Comparison of ENCODE assay signal across 1 cellular context in the genomic region with DNA sequence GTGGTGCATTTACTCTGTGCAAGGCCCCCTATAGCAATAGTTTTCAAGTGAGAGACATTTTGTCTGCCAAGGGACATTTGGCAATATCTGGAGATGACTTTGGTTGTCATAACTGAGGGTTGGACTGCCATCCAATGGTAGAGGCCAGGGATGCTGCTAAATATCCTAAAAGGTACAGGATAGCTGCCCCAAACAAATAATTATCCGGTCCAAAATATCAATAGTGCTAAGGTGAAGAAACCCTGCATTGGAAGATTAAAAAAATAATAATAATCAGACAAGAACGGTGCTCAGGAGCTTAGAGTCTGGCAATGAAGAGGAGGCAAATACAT.
TF ChIP-seq lines count a peak whose summit lies in the region.

No MANE protein-coding gene starts in this region.

TF ChIP-seq in K562, 482 proteins besides CTCF, POLR2A, EP300 and RAD21 (continued from another document):
- TF ChIP-seq HNRNPK (IDR thresholded peaks at IDR 0.05; ENCODE audit: low read depth, low read length, poor library complexity, severe bottlenecking) (no peak), IRF2 (CRISPR knock-in tag; IDR thresholded peaks at IDR 0.05) (no peak), MAFK (IDR thresholded peaks at IDR 0.05; ENCODE audit: low read length) (no peak), RBM22 (IDR thresholded peaks at IDR 0.05; ENCODE audit: low read depth, low read length, poor library complexity, severe bottlenecking) (no peak), RUNX1 (IDR thresholded peaks at IDR 0.05; ENCODE audit: low read depth) (no peak), ZNF24 (IDR thresholded peaks at IDR 0.05) (no peak), CHD2 (IDR thresholded peaks at IDR 0.05; ENCODE audit: low read depth, low read length) (no peak)
- TF ChIP-seq, protein P1, sequence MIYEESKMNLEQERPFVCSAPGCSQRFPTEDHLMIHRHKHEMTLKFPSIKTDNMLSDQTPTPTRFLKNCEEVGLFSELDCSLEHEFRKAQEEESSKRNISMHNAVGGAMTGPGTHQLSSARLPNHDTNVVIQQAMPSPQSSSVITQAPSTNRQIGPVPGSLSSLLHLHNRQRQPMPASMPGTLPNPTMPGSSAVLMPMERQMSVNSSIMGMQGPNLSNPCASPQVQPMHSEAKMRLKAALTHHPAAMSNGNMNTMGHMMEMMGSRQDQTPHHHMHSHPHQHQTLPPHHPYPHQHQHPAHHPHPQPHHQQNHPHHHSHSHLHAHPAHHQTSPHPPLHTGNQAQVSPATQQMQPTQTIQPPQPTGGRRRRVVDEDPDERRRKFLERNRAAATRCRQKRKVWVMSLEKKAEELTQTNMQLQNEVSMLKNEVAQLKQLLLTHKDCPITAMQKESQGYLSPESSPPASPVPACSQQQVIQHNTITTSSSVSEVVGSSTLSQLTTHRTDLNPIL (CRISPR knock-in tag; IDR thresholded peaks at IDR 0.05) = no peak
- TF ChIP-seq, protein P2, sequence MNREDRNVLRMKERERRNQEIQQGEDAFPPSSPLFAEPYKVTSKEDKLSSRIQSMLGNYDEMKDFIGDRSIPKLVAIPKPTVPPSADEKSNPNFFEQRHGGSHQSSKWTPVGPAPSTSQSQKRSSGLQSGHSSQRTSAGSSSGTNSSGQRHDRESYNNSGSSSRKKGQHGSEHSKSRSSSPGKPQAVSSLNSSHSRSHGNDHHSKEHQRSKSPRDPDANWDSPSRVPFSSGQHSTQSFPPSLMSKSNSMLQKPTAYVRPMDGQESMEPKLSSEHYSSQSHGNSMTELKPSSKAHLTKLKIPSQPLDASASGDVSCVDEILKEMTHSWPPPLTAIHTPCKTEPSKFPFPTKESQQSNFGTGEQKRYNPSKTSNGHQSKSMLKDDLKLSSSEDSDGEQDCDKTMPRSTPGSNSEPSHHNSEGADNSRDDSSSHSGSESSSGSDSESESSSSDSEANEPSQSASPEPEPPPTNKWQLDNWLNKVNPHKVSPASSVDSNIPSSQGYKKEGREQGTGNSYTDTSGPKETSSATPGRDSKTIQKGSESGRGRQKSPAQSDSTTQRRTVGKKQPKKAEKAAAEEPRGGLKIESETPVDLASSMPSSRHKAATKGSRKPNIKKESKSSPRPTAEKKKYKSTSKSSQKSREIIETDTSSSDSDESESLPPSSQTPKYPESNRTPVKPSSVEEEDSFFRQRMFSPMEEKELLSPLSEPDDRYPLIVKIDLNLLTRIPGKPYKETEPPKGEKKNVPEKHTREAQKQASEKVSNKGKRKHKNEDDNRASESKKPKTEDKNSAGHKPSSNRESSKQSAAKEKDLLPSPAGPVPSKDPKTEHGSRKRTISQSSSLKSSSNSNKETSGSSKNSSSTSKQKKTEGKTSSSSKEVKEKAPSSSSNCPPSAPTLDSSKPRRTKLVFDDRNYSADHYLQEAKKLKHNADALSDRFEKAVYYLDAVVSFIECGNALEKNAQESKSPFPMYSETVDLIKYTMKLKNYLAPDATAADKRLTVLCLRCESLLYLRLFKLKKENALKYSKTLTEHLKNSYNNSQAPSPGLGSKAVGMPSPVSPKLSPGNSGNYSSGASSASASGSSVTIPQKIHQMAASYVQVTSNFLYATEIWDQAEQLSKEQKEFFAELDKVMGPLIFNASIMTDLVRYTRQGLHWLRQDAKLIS (CRISPR knock-in tag; IDR thresholded peaks at IDR 0.05) = no peak
- TF ChIP-seq, protein P3, sequence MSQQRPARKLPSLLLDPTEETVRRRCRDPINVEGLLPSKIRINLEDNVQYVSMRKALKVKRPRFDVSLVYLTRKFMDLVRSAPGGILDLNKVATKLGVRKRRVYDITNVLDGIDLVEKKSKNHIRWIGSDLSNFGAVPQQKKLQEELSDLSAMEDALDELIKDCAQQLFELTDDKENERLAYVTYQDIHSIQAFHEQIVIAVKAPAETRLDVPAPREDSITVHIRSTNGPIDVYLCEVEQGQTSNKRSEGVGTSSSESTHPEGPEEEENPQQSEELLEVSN (IDR thresholded peaks at IDR 0.05; ENCODE audit: borderline replicate concordance in 1 of 2, extremely low read depth in 1 of 2, insufficient read depth in 1 of 2, insufficient read length in 1 of 2, low read depth in 1 of 2, low read length in 1 of 2, poor library complexity in 1 of 2, severe bottlenecking in 1 of 2) = no peak
- TF ChIP-seq, protein P4, sequence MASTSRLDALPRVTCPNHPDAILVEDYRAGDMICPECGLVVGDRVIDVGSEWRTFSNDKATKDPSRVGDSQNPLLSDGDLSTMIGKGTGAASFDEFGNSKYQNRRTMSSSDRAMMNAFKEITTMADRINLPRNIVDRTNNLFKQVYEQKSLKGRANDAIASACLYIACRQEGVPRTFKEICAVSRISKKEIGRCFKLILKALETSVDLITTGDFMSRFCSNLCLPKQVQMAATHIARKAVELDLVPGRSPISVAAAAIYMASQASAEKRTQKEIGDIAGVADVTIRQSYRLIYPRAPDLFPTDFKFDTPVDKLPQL (IDR thresholded peaks at IDR 0.05; ENCODE audit: extremely low read depth, insufficient read length) = no peak
TF ChIP-seq in K562: peak in this region for 0.
